ENCODE assay signal across 13 cellular contexts in genomic region chr6:156992396-156992795, GRCh38.
DNase-seq lines count a peak whose midpoint lies in the region; ATAC-seq and TF ChIP-seq lines count a peak whose summit lies in the region.
"Had no signal": no experiment of that assay in that cellular context is flagged by ENCODE, and none has a peak within 500 bp of the region (broad histone marks: within the 10 kb centered on the region; RNA-seq: fewer than 3 reads in every experiment).

No MANE protein-coding gene starts in this region.

- H3K27ac Mint-ChIP-seq in neural crest cell (ENCODE audit: unreplicated experiment) (peak overlapping the region; percentile 69), neural progenitor cell (no peak overlapping the region)

- H3K4me2 ChIP-seq in SK-N-SH (peak overlapping the region; percentile 57; the same call in 1 of the 2 replicates), fibroblast of lung (ENCODE audit: extremely low read depth, insufficient read depth, low read length) (peak overlapping the region; percentile 72), neural progenitor cell (no peak overlapping the region)

- TF ChIP-seq CTCF in BE2C (IDR thresholded peaks at IDR 0.05; ENCODE audit: low read depth, low read length) (no peak), SK-N-SH (IDR thresholded peaks at IDR 0.05) (no peak), fibroblast of lung (conservative IDR thresholded peaks at IDR 0.05 in 1 of 2, IDR thresholded peaks at IDR 0.05 in 1 of 2; ENCODE audit: low read depth in 1 of 2, low read length in 2 of 2) (no peak), neural crest cell (conservative IDR thresholded peaks at IDR 0.05) (no peak), neural progenitor cell (IDR thresholded peaks at IDR 0.05) (no peak)

- H3K36me3 Mint-ChIP-seq in neural crest cell (ENCODE audit: low read depth) (no peaks in the 10 kb centered on the region), neural progenitor cell (peaks cover 3% of the 10 kb centered on the region)
- H3K36me3 Mint-ChIP-seq: natural killer cell had no signal

- H3K4me3 ChIP-seq in BE2C (ENCODE audit: low read depth, low read length) = peak overlapping the region; percentile 35
- H3K4me3 ChIP-seq in SK-N-SH (ENCODE audit: low read depth in 2 of 2, low read length in 1 of 2) = no peak overlapping the region
- peak overlapping the region in 2 of 4 experiments; percentile 8 to 25 for H3K4me3 ChIP-seq in fibroblast of lung (replicated peaks in 1 of 4; ENCODE audit: control extremely low read depth in 1 of 4, insufficient read depth in 1 of 4, low read depth in 3 of 4, low read length in 4 of 4)
- no peak overlapping the region for H3K4me3 ChIP-seq in neural progenitor cell

- DNase-seq in BE2C (peak; percentile 74), SK-N-SH (peak; percentile 67), fibroblast of lung (ENCODE audit: low read depth in 2 of 2) (peak in 1 of 2 donors; percentile 17), neural crest cell (ENCODE audit: low read depth, low spot score) (no peak), neural progenitor cell (ENCODE audit: low spot score) (no peak), SIG-M5 (lab: John Stamatoyannopoulos, UW) (no peak)
- DNase-seq in stimulated activated CD4-positive, alpha-beta T cell treated with anti-CD3 and anti-CD28 coated beads, Interleukin-4, amount 100 ng/mL, for 24 hours = no peak
- DNase-seq: activated naive CD4-positive, alpha-beta T cell treated with Interleukin-2 at 50 U/mL for 16 hours; GOT3; natural killer cell; NCI-H1092; NCI-H226 had no signal

- no peaks in the 10 kb centered on the region for H3K9me3 ChIP-seq in BE2C
- H3K9me3 ChIP-seq in SK-N-SH = no peaks in the 10 kb centered on the region
- H3K9me3 ChIP-seq in fibroblast of lung (ENCODE audit: control insufficient read depth, insufficient read depth, low read depth, low read length) = no peaks in the 10 kb centered on the region
- no peaks in the 10 kb centered on the region for H3K9me3 ChIP-seq in neural progenitor cell (ENCODE audit: low read depth)

- no peak for ATAC-seq in HG03280 (IDR thresholded peaks at IDR 0.05; ENCODE audit: unreplicated experiment)
- ATAC-seq: natural killer cell had no signal

- WGBS in SK-N-SH (ENCODE audit: low lambda C conversion rate) = 55% methylated on average over 7 of the region's 11 CpGs

- H2AFZ ChIP-seq in SK-N-SH (ENCODE audit: low read depth) (no peak overlapping the region), fibroblast of lung (ENCODE audit: low read length) (peak overlapping the region; percentile 49), neural progenitor cell (replicated peaks) (no peak overlapping the region)

- CTCF ChIA-PET in SK-N-SH (lab: Yijun Ruan, JAX) = interaction anchor here (0.9 to 1.4 kb wide), 2 partner anchors 9 to 68 kb away, joined by 3 to 4 read pairs; no protein-coding TSS in a partner anchor

- 0 out of 2 replicates have a peak, but pooled peaks have one; percentile 2 for TF ChIP-seq RAD21 in SK-N-SH (IDR thresholded peaks at IDR 0.05; ENCODE audit: low read length)

- H3K4me3 Mint-ChIP-seq in neural crest cell (no peak overlapping the region), neural progenitor cell (no peak overlapping the region)
- H3K4me3 Mint-ChIP-seq: natural killer cell had no signal

- TF ChIP-seq EP300 in SK-N-SH (IDR thresholded peaks at IDR 0.05; ENCODE audit: borderline replicate concordance in 1 of 2, low read depth in 1 of 2, low read length in 1 of 2) = peak in 1 of 2 experiments; percentile 55; a peak in 1 of 4 replicates

- H3K9me3 Mint-ChIP-seq in neural crest cell (no peaks in the 10 kb centered on the region), neural progenitor cell (no peaks in the 10 kb centered on the region)
- H3K9me3 Mint-ChIP-seq: natural killer cell had no signal

- no peak overlapping the region for H3K9ac ChIP-seq in SK-N-SH
- H3K9ac ChIP-seq in fibroblast of lung (ENCODE audit: insufficient read depth, low read length) = no peak overlapping the region
- H3K9ac ChIP-seq in neural progenitor cell = no peak overlapping the region

- H3K36me3 ChIP-seq in BE2C = no peaks in the 10 kb centered on the region
- no peaks in the 10 kb centered on the region for H3K36me3 ChIP-seq in SK-N-SH (replicated peaks in 1 of 2; ENCODE audit: control insufficient read depth in 1 of 2, insufficient read depth in 2 of 2, low read length in 1 of 2)
- H3K36me3 ChIP-seq in fibroblast of lung (ENCODE audit: control insufficient read depth, insufficient read depth, low read length) = no peaks in the 10 kb centered on the region
- H3K36me3 ChIP-seq in neural progenitor cell = no peaks in the 10 kb centered on the region

- H3K4me1 ChIP-seq in BE2C (peaks cover 15% of the 10 kb centered on the region), SK-N-SH (ENCODE audit: control insufficient read depth in 1 of 2, insufficient read depth in 2 of 2, low read depth in 1 of 2, low read length in 1 of 2) (peaks cover 7 to 34% of the 10 kb centered on the region in 2 experiments; a peak in 3 of 4 replicates), fibroblast of lung (ENCODE audit: control insufficient read depth, extremely low read depth, insufficient read depth, low read length) (peaks cover 6% of the 10 kb centered on the region), neural progenitor cell (peaks cover 21% of the 10 kb centered on the region)

- POLR2A ChIA-PET in SK-N-SH (lab: Yijun Ruan, JAX) = interaction anchor here (0.8 to 1.3 kb wide), 2 partner anchors 9 to 214 kb away, joined by 3 to 5 read pairs; no protein-coding TSS in a partner anchor

- H3F3A ChIP-seq in SK-N-SH (replicated peaks; ENCODE audit: insufficient read depth) = peaks cover 13% of the 10 kb centered on the region
- H3F3A ChIP-seq in neural progenitor cell (ENCODE audit: low read depth) = peaks cover 7% of the 10 kb centered on the region

- H3K27me3 Mint-ChIP-seq in neural crest cell (ENCODE audit: low read depth) (no peaks in the 10 kb centered on the region), neural progenitor cell (ENCODE audit: insufficient read depth, low read depth) (no peaks in the 10 kb centered on the region)

- no peaks in the 10 kb centered on the region for H3K27me3 ChIP-seq in BE2C
- H3K27me3 ChIP-seq in SK-N-SH (ENCODE audit: insufficient read depth) = no peaks in the 10 kb centered on the region
- H3K27me3 ChIP-seq in fibroblast of lung (ENCODE audit: control insufficient read depth, insufficient read depth, low read length) = no peaks in the 10 kb centered on the region
- H3K27me3 ChIP-seq in neural progenitor cell = no peaks in the 10 kb centered on the region

- H3K4me1 Mint-ChIP-seq in neural crest cell = peaks cover 23% of the 10 kb centered on the region
- peaks cover 28% of the 10 kb centered on the region for H3K4me1 Mint-ChIP-seq in neural progenitor cell

- H3K27ac ChIP-seq in SK-N-SH (ENCODE audit: low read depth in 2 of 2, low read length in 1 of 2) (peak overlapping the region; percentile 46 to 89), fibroblast of lung (ENCODE audit: insufficient read depth, low read length) (peak overlapping the region; percentile 38), neural progenitor cell (no peak overlapping the region)

- H3K79me2 ChIP-seq in SK-N-SH (ENCODE audit: insufficient read depth) = peaks cover 99% of the 10 kb centered on the region
- peaks cover 21% of the 10 kb centered on the region for H3K79me2 ChIP-seq in fibroblast of lung (ENCODE audit: control insufficient read depth, insufficient read depth, low read length)
- H3K79me2 ChIP-seq in neural progenitor cell (ENCODE audit: low read depth) = peaks cover 100% of the 10 kb centered on the region

- H4K20me1 ChIP-seq in SK-N-SH (ENCODE audit: insufficient read depth) (peaks cover 66% of the 10 kb centered on the region), fibroblast of lung (ENCODE audit: control insufficient read depth, extremely low read depth, insufficient read depth, low read length) (no peaks in the 10 kb centered on the region), neural progenitor cell (ENCODE audit: low read depth) (peaks cover 75% of the 10 kb centered on the region)

- H3K9me2 ChIP-seq in SK-N-SH = no peaks in the 10 kb centered on the region

TF ChIP-seq in SK-N-SH, 30 proteins besides CTCF, POLR2A, EP300 and RAD21 (continues in another document):
- TF ChIP-seq EZH2phosphoT487 (IDR thresholded peaks at IDR 0.05; ENCODE audit: borderline replicate concordance, low read depth) = no peak
- no peak for TF ChIP-seq MXI1 (IDR thresholded peaks at IDR 0.05; ENCODE audit: low read depth, low read length)
- TF ChIP-seq GABPA (IDR thresholded peaks at IDR 0.05; ENCODE audit: low read depth) = no peak
- TF ChIP-seq MAX (IDR thresholded peaks at IDR 0.05; ENCODE audit: low read depth) = no peak
- TF ChIP-seq FOXJ3 (CRISPR knock-in tag; IDR thresholded peaks at IDR 0.05) = peak; percentile 2; the same call in 1 of the 2 replicates
- no peak for TF ChIP-seq TCF12 (IDR thresholded peaks at IDR 0.05)
- TF ChIP-seq PBX3 (IDR thresholded peaks at IDR 0.05) = no peak
- no peak; the same call in 1 of the 2 replicates for TF ChIP-seq SMC3 (IDR thresholded peaks at IDR 0.05; ENCODE audit: low read depth, low read length)
- no peak for TF ChIP-seq RFX5 (IDR thresholded peaks at IDR 0.05; ENCODE audit: low read length)
- TF ChIP-seq SIN3A (IDR thresholded peaks at IDR 0.05; ENCODE audit: borderline replicate concordance, low read depth, low read length) = no peak
- TF ChIP-seq CHD2 (IDR thresholded peaks at IDR 0.05; ENCODE audit: low read length, partially characterized antibody) = peak; percentile 40
- no peak for TF ChIP-seq TAF1 (IDR thresholded peaks at IDR 0.05; ENCODE audit: borderline replicate concordance, low read depth, low read length)
- no peak for TF ChIP-seq RXRA (IDR thresholded peaks at IDR 0.05; ENCODE audit: borderline replicate concordance, low read depth)
- TF ChIP-seq NRF1 (IDR thresholded peaks at IDR 0.05; ENCODE audit: low read depth, low read length) = no peak; the same call in 1 of the 2 replicates
- no peak for TF ChIP-seq YY1 (IDR thresholded peaks at IDR 0.05; ENCODE audit: low read depth)

Comparison
In these comparisons a context has a peak if more than half of its experiments do, and no peak if none do; other contexts are left out.
1. DNase-seq: peak in BE2C (single experiment) and SK-N-SH (single experiment); none in neural crest cell (single experiment), stimulated activated CD4-positive, alpha-beta T cell treated with anti-CD3 and anti-CD28 coated beads, Interleukin-4, amount 100 ng/mL, for 24 hours (single experiment), neural progenitor cell (single experiment) and SIG-M5 (single experiment).